ENCODE assay signal across 8 cellular contexts in genomic region chr2:105969552-105969951, GRCh38.
DNase-seq lines count a peak whose midpoint lies in the region; ATAC-seq, FAIRE-seq and TF ChIP-seq lines count a peak whose summit lies in the region.

No MANE protein-coding gene starts in this region.

- no peak overlapping the region for H3K4me3 ChIP-seq in NT2/D1 (ENCODE audit: insufficient read length, low read depth)
- H3K4me3 ChIP-seq in endothelial cell of umbilical vein (replicated peaks in 1 of 3; ENCODE audit: insufficient read depth in 1 of 3, low read depth in 1 of 3, low read length in 3 of 3): no peak overlapping the region
- no peak overlapping the region for H3K4me3 ChIP-seq in kidney (ENCODE audit: low read length in 2 of 2)
- no peak overlapping the region for H3K4me3 ChIP-seq in MG63

- no TSS peak for BruUV-seq in endothelial cell of umbilical vein (replicated peaks; lab: Mats Ljungman, UMichigan)

- H2AFZ ChIP-seq in endothelial cell of umbilical vein (ENCODE audit: low read depth, low read length): no peak overlapping the region

- TF ChIP-seq CTCF in C4-2B (conservative IDR thresholded peaks at IDR 0.05) (peak; percentile 52), GM10266 (IDR thresholded peaks at IDR 0.05; ENCODE audit: control insufficient read depth, insufficient read depth, low read depth, missing control alignments) (peak; percentile 16), endothelial cell of umbilical vein (IDR thresholded peaks at IDR 0.05; ENCODE audit: extremely low read depth in 1 of 2, insufficient read depth in 1 of 2, low read depth in 1 of 2, low read length in 2 of 2) (peak; percentile 14 to 19), kidney (IDR thresholded peaks at IDR 0.05; ENCODE audit: borderline replicate concordance, extremely low read depth, insufficient read depth) (no peak), natural killer cell (IDR thresholded peaks at IDR 0.05) (no peak)

- CTCF ChIA-PET in endothelial cell of umbilical vein (lab: Charles Lee): no interaction called here

- no peaks in the 10 kb centered on the region for H3K9me1 ChIP-seq in endothelial cell of umbilical vein (replicated peaks; ENCODE audit: control insufficient read depth, extremely low read depth, insufficient read depth, low read length)

- no peak for DNase-seq in GM10266 (ENCODE audit: extremely low spot score)
- peak; percentile 48 for DNase-seq in NT2/D1 (ENCODE audit: low read depth, low spot score)
- DNase-seq in endothelial cell of umbilical vein (ENCODE audit: low read depth, low spot score): no peak
- no peak for DNase-seq in kidney
- no peak for DNase-seq in mucosa of gallbladder (ENCODE audit: low spot score)
- no peak for DNase-seq in natural killer cell
- DNase-seq in MG63: no peak

- peaks cover 0 to 5% of the 10 kb centered on the region in 2 donors for H3K27me3 Mint-ChIP-seq in natural killer cell (ENCODE audit: low read depth in 2 of 2)

- no peak for FAIRE-seq in endothelial cell of umbilical vein (lab: Jason Lieb, UNC)
- FAIRE-seq in kidney (lab: Jason Lieb, UNC): no peak

- intact Hi-C loops in endothelial cell of umbilical vein (cut with micrococcal nuclease): no loop called here
- intact Hi-C loops in kidney (cut with DNase I): no loop called here
- intact Hi-C loops in natural killer cell (cut with micrococcal nuclease): no loop called here

- no peaks in the 10 kb centered on the region for H4K20me1 ChIP-seq in endothelial cell of umbilical vein (replicated peaks; ENCODE audit: control insufficient read depth, extremely low read depth, insufficient read depth, low read length)

- no peak overlapping the region for H3K27ac Mint-ChIP-seq in natural killer cell

- H3K9me3 ChIP-seq in NT2/D1 (ENCODE audit: insufficient read depth, low read length) (peaks cover 9% of the 10 kb centered on the region), endothelial cell of umbilical vein (replicated peaks; ENCODE audit: control insufficient read depth, insufficient read depth, low read length) (no peaks in the 10 kb centered on the region), kidney (ENCODE audit: control insufficient read depth in 1 of 2, low read length in 2 of 2) (peaks cover 0 to 6% of the 10 kb centered on the region in 2 donors), MG63 (no peaks in the 10 kb centered on the region)

- H3K36me3 ChIP-seq in NT2/D1 (ENCODE audit: insufficient read depth, insufficient read length, low read length) (no peaks in the 10 kb centered on the region), endothelial cell of umbilical vein (ENCODE audit: control insufficient read depth in 2 of 2, extremely low read depth in 1 of 2, insufficient read depth in 2 of 2, low read length in 2 of 2) (no peaks in the 10 kb centered on the region), kidney (ENCODE audit: control insufficient read depth in 1 of 2, insufficient read depth in 2 of 2, low read length in 2 of 2) (no peaks in the 10 kb centered on the region), MG63 (no peaks in the 10 kb centered on the region)

- H3K9ac ChIP-seq in NT2/D1 (ENCODE audit: insufficient read length, low read depth): no peak overlapping the region
- no peak overlapping the region for H3K9ac ChIP-seq in endothelial cell of umbilical vein (replicated peaks; ENCODE audit: extremely low read depth, insufficient read depth, low read length)
- no peak overlapping the region for H3K9ac ChIP-seq in kidney (ENCODE audit: low read length in 2 of 2)

- no peak overlapping the region for H3K4me2 ChIP-seq in endothelial cell of umbilical vein (ENCODE audit: insufficient read depth, low read length)

- H3K4me1 Mint-ChIP-seq in natural killer cell: no peaks in the 10 kb centered on the region

- no peaks in the 10 kb centered on the region for H3K9me3 Mint-ChIP-seq in natural killer cell

- no peak overlapping the region for H3K4me3 Mint-ChIP-seq in natural killer cell

- H3K36me3 Mint-ChIP-seq in natural killer cell: no peaks in the 10 kb centered on the region

- dilution Hi-C loops in endothelial cell of umbilical vein (cut with MboI; ENCODE audit: extremely low pct_ligation_motif_present, low sequenced_read_pairs): no loop called here

- H3K4me1 ChIP-seq in NT2/D1 (ENCODE audit: insufficient read depth, insufficient read length): no peaks in the 10 kb centered on the region
- H3K4me1 ChIP-seq in endothelial cell of umbilical vein (ENCODE audit: control insufficient read depth, extremely low read depth, insufficient read depth, low read length): no peaks in the 10 kb centered on the region
- peaks cover 0 to 5% of the 10 kb centered on the region in 2 donors for H3K4me1 ChIP-seq in kidney (ENCODE audit: control insufficient read depth in 1 of 2, insufficient read depth in 1 of 2, low read depth in 1 of 2, low read length in 2 of 2)

- POLR2A ChIA-PET in endothelial cell of umbilical vein (lab: Charles Lee): no interaction called here

- no peak overlapping the region for H3K27ac ChIP-seq in C4-2B
- no peak overlapping the region for H3K27ac ChIP-seq in endothelial cell of umbilical vein (ENCODE audit: insufficient read depth, low read depth, low read length)
- H3K27ac ChIP-seq in kidney (ENCODE audit: low read depth in 2 of 2, low read length in 2 of 2): no peak overlapping the region

- H3K27me3 ChIP-seq in NT2/D1 (ENCODE audit: insufficient read depth, insufficient read length) (no peaks in the 10 kb centered on the region), endothelial cell of umbilical vein (ENCODE audit: control insufficient read depth in 2 of 2, insufficient read depth in 2 of 2, low read length in 2 of 2) (no peaks in the 10 kb centered on the region), MG63 (no peaks in the 10 kb centered on the region)

- no peak for TF ChIP-seq POLR2A in endothelial cell of umbilical vein (IDR thresholded peaks at IDR 0.05; ENCODE audit: low read depth, low read length)

- no peaks in the 10 kb centered on the region for H3K79me2 ChIP-seq in endothelial cell of umbilical vein (ENCODE audit: control insufficient read depth, insufficient read depth, low read length)

- no peak for ATAC-seq in natural killer cell

TF ChIP-seq in endothelial cell of umbilical vein, 7 proteins besides CTCF, POLR2A, EP300 and RAD21:
- TF ChIP-seq MYC (IDR thresholded peaks at IDR 0.05; ENCODE audit: low read depth, low read length): no peak
- TF ChIP-seq FOS (IDR thresholded peaks at IDR 0.05; ENCODE audit: borderline replicate concordance, insufficient read depth, low read length): no peak
- no peak for TF ChIP-seq POLR2AphosphoS5 (IDR thresholded peaks at IDR 0.05; ENCODE audit: insufficient read depth, low read depth, low read length)
- TF ChIP-seq MAX (IDR thresholded peaks at IDR 0.05; ENCODE audit: insufficient read depth, insufficient read length): no peak
- no peak for TF ChIP-seq GATA2 (IDR thresholded peaks at IDR 0.05; ENCODE audit: insufficient read depth, insufficient read length, low read depth, low read length)
- no peak for TF ChIP-seq EZH2 (IDR thresholded peaks at IDR 0.05; ENCODE audit: borderline replicate concordance, low read depth, low read length, severe bottlenecking)
- TF ChIP-seq JUN (IDR thresholded peaks at IDR 0.05; ENCODE audit: borderline replicate concordance, insufficient read depth, insufficient read length, low read depth): no peak

Comparison
In these comparisons a context has a peak if more than half of its experiments do, and no peak if none do; other contexts are left out.
1. CTCF ChIP-seq: peak in C4-2B (single experiment), GM10266 (single experiment) and endothelial cell of umbilical vein (2 of 2); none in kidney (single experiment) and natural killer cell (single experiment).